8 cellular contexts compared by ENCODE assay signal in the genomic region with DNA sequence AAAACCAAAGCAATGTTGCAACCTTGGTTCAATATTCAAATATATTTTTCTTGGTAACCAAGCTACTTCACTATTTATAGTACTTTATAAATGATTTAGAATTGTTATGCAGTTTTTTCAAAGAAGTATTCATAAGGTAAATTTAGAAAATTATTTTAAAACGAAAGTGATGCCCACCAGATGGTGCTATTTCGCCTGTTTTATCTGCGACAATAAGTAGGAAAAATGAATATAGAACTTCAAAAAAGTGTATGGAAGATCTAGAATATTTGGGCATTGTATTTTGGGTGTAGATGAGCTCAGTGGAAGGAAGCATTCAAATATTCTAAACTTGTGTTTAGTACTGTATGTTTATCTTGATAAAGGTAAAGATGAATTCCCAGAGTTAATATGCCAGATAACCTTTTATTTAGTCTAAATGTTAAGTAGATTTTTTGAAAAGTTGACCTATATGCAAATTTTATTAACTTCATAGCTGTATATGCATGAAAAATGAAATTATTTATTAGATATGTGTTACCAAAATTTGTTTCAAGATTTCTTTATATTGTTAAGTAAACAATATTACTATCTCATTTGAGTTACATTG.
DNase-seq lines count a peak whose midpoint lies in the region; TF ChIP-seq lines count a peak whose summit lies in the region.

No MANE protein-coding gene starts in this region.

- DNase-seq in AG10803 (ENCODE audit: low read depth) (peak; percentile 62), ELR (ENCODE audit: low read depth) (peak; percentile 69), NCI-H774 (lab: John Stamatoyannopoulos, UW) (peak; percentile 22), dermis blood vessel endothelial cell (peak; percentile 80), neuronal stem cell (ENCODE audit: low spot score) (peak; percentile 21), HPDE6-E6E7 (ENCODE audit: extremely low spot score) (no peak), cerebellar nuclear complex (lab: John Stamatoyannopoulos, UW) (no peak)
- DNase-seq in activated T-helper 2 cell treated with anti-CD3 and anti-CD28 coated beads, Interferon-gamma antibody, Interleukin-2, Interleukin-4, amounts not matched to agents 10 μg/mL and 5 μg/mL and 100 μg/mL, durations not matched to agents 14 hours and 24 hours and 36 hours (ENCODE audit: low spot score) = no peak

- H4K8ac ChIP-seq in neuronal stem cell (ENCODE audit: low read depth, low read length) = no peak overlapping the region

- no CpG with 5 or more reads among the region's 3 CpGs for WGBS in neuronal stem cell (ENCODE audit: extremely low coverage in 2 of 2, insufficient read length in 2 of 2, insufficient replicate concordance in 1 of 2), 2 donors

- no peaks in the 10 kb centered on the region for H3K27me3 Mint-ChIP-seq in activated T-helper 2 cell treated with anti-CD3 and anti-CD28 coated beads, Interferon-gamma antibody, Interleukin-2, Interleukin-4, amounts not matched to agents 10 μg/mL and 5 μg/mL and 100 μg/mL, durations not matched to agents 14 hours and 24 hours and 36 hours (ENCODE audit: low read depth)

- H3K36me3 ChIP-seq in neuronal stem cell (replicated peaks in 1 of 2; ENCODE audit: control insufficient read depth in 2 of 2, insufficient read depth in 2 of 2, low read length in 2 of 2) = peaks cover 8 to 18% of the 10 kb centered on the region in 2 donors

- H3K27me3 ChIP-seq in neuronal stem cell (ENCODE audit: control insufficient read depth in 3 of 3, insufficient read depth in 3 of 3, low read depth in 1 of 3, low read length in 3 of 3) = no peaks in the 10 kb centered on the region

- no peaks in the 10 kb centered on the region for H3K4me1 Mint-ChIP-seq in activated T-helper 2 cell treated with anti-CD3 and anti-CD28 coated beads, Interferon-gamma antibody, Interleukin-2, Interleukin-4, amounts not matched to agents 10 μg/mL and 5 μg/mL and 100 μg/mL, durations not matched to agents 14 hours and 24 hours and 36 hours (ENCODE audit: low read depth)

- H2BK15ac ChIP-seq in neuronal stem cell (ENCODE audit: low read length) = no peak overlapping the region

- H3K23ac ChIP-seq in neuronal stem cell (ENCODE audit: low read depth, low read length, poor library complexity) = no peak overlapping the region

- no peak overlapping the region for H3K4me2 ChIP-seq in neuronal stem cell (ENCODE audit: insufficient read depth, low read length, poor library complexity, severe bottlenecking)

- no peaks in the 10 kb centered on the region for H3K79me1 ChIP-seq in neuronal stem cell (ENCODE audit: low read depth, low read length)

- H3K27ac Mint-ChIP-seq in activated T-helper 2 cell treated with anti-CD3 and anti-CD28 coated beads, Interferon-gamma antibody, Interleukin-2, Interleukin-4, amounts not matched to agents 10 μg/mL and 5 μg/mL and 100 μg/mL, durations not matched to agents 14 hours and 24 hours and 36 hours = no peak overlapping the region

- H3K9me3 Mint-ChIP-seq in activated T-helper 2 cell treated with anti-CD3 and anti-CD28 coated beads, Interferon-gamma antibody, Interleukin-2, Interleukin-4, amounts not matched to agents 10 μg/mL and 5 μg/mL and 100 μg/mL, durations not matched to agents 14 hours and 24 hours and 36 hours = no peaks in the 10 kb centered on the region

- H2AFZ ChIP-seq in neuronal stem cell (ENCODE audit: low read length) = no peak overlapping the region

- intact Hi-C loops in activated T-helper 2 cell treated with anti-CD3 and anti-CD28 coated beads, Interferon-gamma antibody, Interleukin-2, Interleukin-4, amounts not matched to agents 10 μg/mL and 5 μg/mL and 100 μg/mL, durations not matched to agents 14 hours and 24 hours and 36 hours (cut with micrococcal nuclease) = loop anchor here (5.0 kb wide), 1 partner anchor 853 kb away; a partner anchor contains a TSS

- H3K4ac ChIP-seq in neuronal stem cell (ENCODE audit: low read length) = no peak overlapping the region

- H3K9ac ChIP-seq in neuronal stem cell (ENCODE audit: low read depth, low read length, poor library complexity) = no peak overlapping the region

- H3K4me3 Mint-ChIP-seq in activated T-helper 2 cell treated with anti-CD3 and anti-CD28 coated beads, Interferon-gamma antibody, Interleukin-2, Interleukin-4, amounts not matched to agents 10 μg/mL and 5 μg/mL and 100 μg/mL, durations not matched to agents 14 hours and 24 hours and 36 hours (ENCODE audit: low read depth) = no peak overlapping the region

- no peak overlapping the region for H2BK5ac ChIP-seq in neuronal stem cell (ENCODE audit: low read length)

- TF ChIP-seq CTCF in AG10803 (conservative IDR thresholded peaks at IDR 0.05; ENCODE audit: low read length) = peak; percentile 57

- H4K91ac ChIP-seq in neuronal stem cell (ENCODE audit: low read depth, low read length, poor library complexity) = no peak overlapping the region

- H2BK12ac ChIP-seq in neuronal stem cell (ENCODE audit: low read length) = no peak overlapping the region

- H3K14ac ChIP-seq in neuronal stem cell (ENCODE audit: low read length) = no peak overlapping the region

- H3K4me1 ChIP-seq in neuronal stem cell (ENCODE audit: control insufficient read depth in 2 of 2, insufficient read depth in 1 of 2, low read depth in 1 of 2, low read length in 2 of 2) = no peaks in the 10 kb centered on the region

- no peak overlapping the region for H2BK120ac ChIP-seq in neuronal stem cell (ENCODE audit: low read depth, low read length)

- no peak overlapping the region for H3K18ac ChIP-seq in neuronal stem cell (ENCODE audit: low read length)

- H3K36me3 Mint-ChIP-seq in activated T-helper 2 cell treated with anti-CD3 and anti-CD28 coated beads, Interferon-gamma antibody, Interleukin-2, Interleukin-4, amounts not matched to agents 10 μg/mL and 5 μg/mL and 100 μg/mL, durations not matched to agents 14 hours and 24 hours and 36 hours (ENCODE audit: low read depth) = peaks cover 6% of the 10 kb centered on the region

- H3K9me3 ChIP-seq in neuronal stem cell (replicated peaks in 1 of 2; ENCODE audit: control insufficient read depth in 2 of 2, insufficient read depth in 1 of 2, low read depth in 1 of 2, low read length in 2 of 2) = peaks cover 5 to 9% of the 10 kb centered on the region in 2 donors

- H2AK5ac ChIP-seq in neuronal stem cell (ENCODE audit: low read depth, low read length) = no peak overlapping the region

- no peak overlapping the region for H3K4me3 ChIP-seq in AG10803 (ENCODE audit: low read length)
- no peak overlapping the region for H3K4me3 ChIP-seq in neuronal stem cell (ENCODE audit: low read length in 2 of 2)

- no peak overlapping the region for H3K27ac ChIP-seq in neuronal stem cell (replicated peaks; ENCODE audit: low read length)

Comparison
In these comparisons a context has a peak if more than half of its experiments do, and no peak if none do; other contexts are left out.
1. DNase-seq: peak in AG10803 (single experiment), ELR (single experiment), NCI-H774 (single experiment), dermis blood vessel endothelial cell (single experiment) and neuronal stem cell (single experiment); none in HPDE6-E6E7 (single experiment), cerebellar nuclear complex (0 of 2) and activated T-helper 2 cell treated with anti-CD3 and anti-CD28 coated beads, Interferon-gamma antibody, Interleukin-2, Interleukin-4, amounts not matched to agents 10 μg/mL and 5 μg/mL and 100 μg/mL, durations not matched to agents 14 hours and 24 hours and 36 hours (single experiment).